19 cellular contexts compared by ENCODE assay signal in genomic region chr17:47665655-47666054, GRCh38. TPM values are rescaled to one million over a fixed set of nuclear protein-coding genes. Genes with fewer than 3 reads are reported as not detected.
DNase-seq lines count a peak whose midpoint lies in the region; ATAC-seq and TF ChIP-seq lines count a peak whose summit lies in the region.
"Had no signal": no experiment of that assay in that cellular context is flagged by ENCODE, and none has a peak within 500 bp of the region (broad histone marks: within the 10 kb centered on the region; RNA-seq: fewer than 3 reads in every experiment).

No MANE protein-coding gene starts in this region.

- DNase-seq in AG09319 (ENCODE audit: extremely low read depth, low read depth) (peak; percentile 54), GM03348 (ENCODE audit: low spot score) (peak; percentile 17), SKM-1 (lab: John Stamatoyannopoulos, UW; ENCODE audit: unreplicated experiment) (peak; percentile 28), fibroblast of the aortic adventitia (ENCODE audit: low read depth) (peak; percentile 74), NCI-H146 (lab: John Stamatoyannopoulos, UW) (no peak), DMS 273 (lab: John Stamatoyannopoulos, UW; ENCODE audit: unreplicated experiment) (no peak), LoVo (ENCODE audit: low spot score) (no peak)
- DNase-seq: activated CD4-positive, alpha-beta T cell treated with anti-CD3 and anti-CD28 coated beads, Interleukin-2, amount 50 U/mL, for 48 hours; activated gamma-delta T cell treated with Interleukin-2 at 50 U/mL for 16 hours; C1 segment of cervical spinal cord; foreskin melanocyte; KG1; NCI-H187; NCI-H510A; retina; stimulated activated CD4-positive, alpha-beta T cell treated with anti-CD3 and anti-CD28 coated beads, Interleukin-2, amount 100 ng/mL, for 24 hours had no signal

- no peak for ATAC-seq in GM19351 (IDR thresholded peaks at IDR 0.05; ENCODE audit: unreplicated experiment)
- ATAC-seq: SK-N-SH treated with all-trans-retinoic acid at 6 μM for 48 hours had no signal

- H3K4me3 ChIP-seq in fibroblast of the aortic adventitia (ENCODE audit: low read depth, low read length): no peak overlapping the region
- H3K4me3 ChIP-seq: thoracic aorta had no signal

- TF ChIP-seq CTCF in AG09319 (IDR thresholded peaks at IDR 0.05; ENCODE audit: low read depth, low read length): no peak
- no peak for TF ChIP-seq CTCF in fibroblast of the aortic adventitia (IDR thresholded peaks at IDR 0.05; ENCODE audit: insufficient read depth, low read length)

RNA-seq across cellular contexts. Expression of gene KPNB1, which starts 15.9 kb away (rescaled TPM):
- 473 and 851 TPM in 2 replicates for total RNA-seq in fibroblast of the aortic adventitia (ENCODE audit: low replicate concordance)

RNA-seq across cellular contexts. Expression of gene TBKBP1, which starts 28.3 kb away (rescaled TPM):
- 7.9 and 9.5 TPM in 2 replicates for total RNA-seq in fibroblast of the aortic adventitia (ENCODE audit: low replicate concordance)

Comparison
In these comparisons a context has a peak if more than half of its experiments do, and no peak if none do; other contexts are left out.
1. DNase-seq: peak in AG09319 (single experiment), GM03348 (single experiment), SKM-1 (single experiment) and fibroblast of the aortic adventitia (single experiment); none in NCI-H146 (single experiment), DMS 273 (single experiment) and LoVo (single experiment).